Comparison of ENCODE assay signal across 15 cellular contexts in genomic region chr7:134350682-134351081, GRCh38. TPM values are rescaled to one million over a fixed set of nuclear protein-coding genes. Genes with fewer than 3 reads are reported as not detected.
DNase-seq lines count a peak whose midpoint lies in the region; ATAC-seq and TF ChIP-seq lines count a peak whose summit lies in the region.
"Had no signal": no experiment of that assay in that cellular context is flagged by ENCODE, and none has a peak within 500 bp of the region (broad histone marks: within the 10 kb centered on the region; RNA-seq: fewer than 3 reads in every experiment).

No MANE protein-coding gene starts in this region.

- no peaks in the 10 kb centered on the region for H3K4me1 ChIP-seq in OCI-LY7 (ENCODE audit: insufficient read depth, low read length, poor library complexity, severe bottlenecking)
- H3K4me1 ChIP-seq in CD8-positive, alpha-beta memory T cell (ENCODE audit: insufficient read depth, low read length): no peaks in the 10 kb centered on the region

- no peak overlapping the region for H3K27ac ChIP-seq in OCI-LY7 (ENCODE audit: low read depth, low read length, poor library complexity, severe bottlenecking)
- H3K27ac ChIP-seq in CD8-positive, alpha-beta memory T cell (ENCODE audit: low read depth, low read length): no peak overlapping the region

- H3K27me3 ChIP-seq in CD8-positive, alpha-beta memory T cell (ENCODE audit: insufficient read depth, low read length, poor library complexity, severe bottlenecking): no peaks in the 10 kb centered on the region

- TF ChIP-seq CTCF in OCI-LY7 (conservative IDR thresholded peaks at IDR 0.05; ENCODE audit: low read length): no peak

- no peak overlapping the region for H3K4me3 Mint-ChIP-seq in stimulated activated naive CD8-positive, alpha-beta T cell treated with anti-CD3 and anti-CD28 coated beads, Interleukin-15, amount 100 ng/mL, for 72 hours
- no peak overlapping the region for H3K4me3 Mint-ChIP-seq in CD8-positive, alpha-beta memory T cell
- H3K4me3 Mint-ChIP-seq: B cell; CD4-positive, alpha-beta T cell had no signal

- peak; percentile 54 for ATAC-seq in stimulated activated naive CD8-positive, alpha-beta T cell treated with anti-CD3 and anti-CD28 coated beads, Interleukin-15, Interleukin-2, amounts not matched to agents 100 U/mL and 50 U/mL, for 24 hours
- ATAC-seq in stimulated activated naive CD8-positive, alpha-beta T cell treated with anti-CD3 and anti-CD28 coated beads, Interleukin-15, amount 100 ng/mL, for 72 hours: no peak
- ATAC-seq in HG03108 (IDR thresholded peaks at IDR 0.05; ENCODE audit: unreplicated experiment): no peak

- no peaks in the 10 kb centered on the region for H3K79me2 ChIP-seq in OCI-LY7 (ENCODE audit: insufficient read depth, low read depth, low read length)

- H3K27ac Mint-ChIP-seq in stimulated activated naive CD8-positive, alpha-beta T cell treated with anti-CD3 and anti-CD28 coated beads, Interleukin-15, amount 100 ng/mL, for 72 hours: no peak overlapping the region
- H3K27ac Mint-ChIP-seq in CD8-positive, alpha-beta memory T cell: no peak overlapping the region
- H3K27ac Mint-ChIP-seq: B cell; CD4-positive, alpha-beta T cell had no signal

- intact Hi-C loops in OCI-LY7 (cut with micrococcal nuclease; ENCODE audit: unreplicated experiment) (no loop called here), cardiac septum (cut with DNase I) (no loop called here)

- no peak overlapping the region for H3K4me2 ChIP-seq in OCI-LY7 (ENCODE audit: low read length)

- CTCF ChIA-PET in OCI-LY7 (lab: Charles Lee; ENCODE audit: unreplicated experiment): no interaction called here
- CTCF ChIA-PET in CD8-positive, alpha-beta memory T cell (lab: Charles Lee): no interaction called here

- peaks cover 10% of the 10 kb centered on the region for H3K4me1 Mint-ChIP-seq in stimulated activated naive CD8-positive, alpha-beta T cell treated with anti-CD3 and anti-CD28 coated beads, Interleukin-15, amount 100 ng/mL, for 72 hours
- no peaks in the 10 kb centered on the region for H3K4me1 Mint-ChIP-seq in CD8-positive, alpha-beta memory T cell
- H3K4me1 Mint-ChIP-seq: B cell had no signal

- H2AFZ ChIP-seq in OCI-LY7 (ENCODE audit: low read length): no peak overlapping the region

- H3K9me3 ChIP-seq in OCI-LY7 (ENCODE audit: low read length): no peaks in the 10 kb centered on the region
- no peaks in the 10 kb centered on the region for H3K9me3 ChIP-seq in CD8-positive, alpha-beta memory T cell (ENCODE audit: low read length)

- no peak overlapping the region for H3K4me3 ChIP-seq in OCI-LY7 (ENCODE audit: low read depth, low read length, poor library complexity, severe bottlenecking)
- H3K4me3 ChIP-seq in CD8-positive, alpha-beta memory T cell (ENCODE audit: low read length): no peak overlapping the region

- H3K9me2 ChIP-seq in OCI-LY7 (ENCODE audit: insufficient read depth, low read length): no peaks in the 10 kb centered on the region

- no peaks in the 10 kb centered on the region for H3K36me3 ChIP-seq in OCI-LY7 (ENCODE audit: insufficient read depth, low read length)
- H3K36me3 ChIP-seq in CD8-positive, alpha-beta memory T cell (ENCODE audit: insufficient read depth, low read length): no peaks in the 10 kb centered on the region

- peaks cover 0 to 7% of the 10 kb centered on the region in 2 donors for H3K9me3 Mint-ChIP-seq in stimulated activated naive CD8-positive, alpha-beta T cell treated with anti-CD3 and anti-CD28 coated beads, Interleukin-15, amount 100 ng/mL, for 72 hours
- H3K9me3 Mint-ChIP-seq in CD8-positive, alpha-beta memory T cell: peaks cover 0 to 5% (median 0%) of the 10 kb centered on the region in 5 donors
- H3K9me3 Mint-ChIP-seq: CD4-positive, alpha-beta T cell had no signal

- peaks cover 0 to 3% (median 3%) of the 10 kb centered on the region in 3 donors for H3K36me3 Mint-ChIP-seq in CD8-positive, alpha-beta memory T cell

- H3K27me3 Mint-ChIP-seq in stimulated activated naive CD8-positive, alpha-beta T cell treated with anti-CD3 and anti-CD28 coated beads, Interleukin-15, amount 100 ng/mL, for 72 hours: peaks cover under 1% of the 10 kb centered on the region
- H3K27me3 Mint-ChIP-seq in CD8-positive, alpha-beta memory T cell: peaks cover 6 to 48% of the 10 kb centered on the region in 2 donors

- DNase-seq in stimulated activated naive CD8-positive, alpha-beta T cell treated with anti-CD3 and anti-CD28 coated beads, Interleukin-15, Interleukin-2, amounts not matched to agents 100 U/mL and 50 U/mL, for 24 hours: no peak
- DNase-seq in stimulated activated naive CD8-positive, alpha-beta T cell treated with anti-CD3 and anti-CD28 coated beads, Interleukin-15, amount 100 ng/mL, for 72 hours: no peak
- peak; percentile 6 for DNase-seq in OCI-LY7 (ENCODE audit: low spot score)
- peak; percentile 78 for DNase-seq in kidney tubule cell (ENCODE audit: low spot score)
- no peak for DNase-seq in OCI-M2 (lab: John Stamatoyannopoulos, UW; ENCODE audit: unreplicated experiment)
- no peak for DNase-seq in cardiac septum (ENCODE audit: low spot score)
- DNase-seq in CD8-positive, alpha-beta memory T cell: no peak
- DNase-seq: CD4-positive, alpha-beta T cell; DMS79; H7; NCI-H1436; NCI-H2029 treated with DMSO at 0.1 percent for 48 hours; NCI-H524 treated with DMSO at 0.1 percent for 48 hours had no signal

- POLR2A ChIA-PET in OCI-LY7 (lab: Charles Lee): no interaction called here
- POLR2A ChIA-PET in CD8-positive, alpha-beta memory T cell (lab: Charles Lee): no interaction called here

- no peaks in the 10 kb centered on the region for H4K20me1 ChIP-seq in OCI-LY7 (ENCODE audit: insufficient read depth, low read length)

- no TSS peak for BruUV-seq in OCI-LY7 (replicated peaks; lab: Mats Ljungman, UMichigan)

RNA-seq across cellular contexts. Expression of gene SLC35B4, which starts 34.0 kb away (rescaled TPM):
- total RNA-seq in OCI-LY7 (2014; rRNA removed; shearing (Covaris generic)): 36.5 and 38.1 TPM in 2 replicates
- total RNA-seq in OCI-LY7 (2022) (31.6 and 32.3 TPM in 2 replicates), cardiac septum (6.5 TPM)
- total RNA-seq in CD8-positive, alpha-beta memory T cell: 10 to 100 TPM; 18.6 to 20.5 TPM
- polyA plus RNA-seq in CD8-positive, alpha-beta memory T cell: 20.3 TPM

Comparison
In these comparisons a context has a peak if more than half of its experiments do, and no peak if none do; other contexts are left out.
1. DNase-seq: peak in OCI-LY7 (single experiment) and kidney tubule cell (single experiment); none in stimulated activated naive CD8-positive, alpha-beta T cell treated with anti-CD3 and anti-CD28 coated beads, Interleukin-15, Interleukin-2, amounts not matched to agents 100 U/mL and 50 U/mL, for 24 hours (single experiment), stimulated activated naive CD8-positive, alpha-beta T cell treated with anti-CD3 and anti-CD28 coated beads, Interleukin-15, amount 100 ng/mL, for 72 hours (0 of 2), OCI-M2 (single experiment), cardiac septum (single experiment) and CD8-positive, alpha-beta memory T cell (0 of 5).